In the genomic region with DNA sequence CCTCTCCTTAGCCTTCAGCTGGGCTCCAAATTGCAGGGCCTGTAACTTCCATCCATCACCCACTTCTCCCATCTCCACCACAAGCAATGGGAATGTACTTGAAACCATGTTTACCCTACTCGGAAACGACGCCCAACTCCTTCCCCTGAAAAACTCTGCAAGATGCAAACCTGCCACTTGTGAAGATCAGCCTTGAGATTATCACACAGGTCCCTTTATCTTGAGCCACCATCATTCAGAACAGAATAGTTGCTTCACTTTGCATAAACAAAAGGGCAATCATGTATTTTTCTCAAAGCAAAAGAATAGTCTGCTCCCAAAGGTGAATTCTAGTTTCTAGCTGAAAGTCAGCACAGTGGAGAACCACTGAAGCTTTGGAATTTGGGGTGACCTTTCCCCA, we compare ENCODE assay signal across 25 cellular contexts.
DNase-seq lines count a peak whose midpoint lies in the region; FAIRE-seq and TF ChIP-seq lines count a peak whose summit lies in the region.
"Had no signal": no experiment of that assay in that cellular context is flagged by ENCODE, and none has a peak within 500 bp of the region (broad histone marks: within the 10 kb centered on the region; RNA-seq: fewer than 3 reads in every experiment).

No MANE protein-coding gene starts in this region.

- H2AK5ac ChIP-seq in H1 (ENCODE audit: low read depth, low read length): no peak overlapping the region

- H3K56ac ChIP-seq in H1 (replicated peaks; ENCODE audit: insufficient read length, low read depth, low read length): no peak overlapping the region

- CTCF ChIA-PET in H1 (lab: Charles Lee; ENCODE audit: partially characterized antibody): interaction anchor here (0.7 to 5.3 kb wide), 10 partner anchors 12 to 183 kb away, joined by 3 to 36 read pairs (median 4); no protein-coding TSS in a partner anchor

- POLR2A ChIA-PET in H1 (lab: Charles Lee; ENCODE audit: partially characterized antibody): interaction anchor here (1.0 kb wide), 1 partner anchor 11 kb away, joined by 4 read pairs; no protein-coding TSS in a partner anchor

- no peaks in the 10 kb centered on the region for H3K79me2 ChIP-seq in H1 (ENCODE audit: control insufficient read depth in 1 of 2, insufficient read depth in 2 of 2, low read length in 2 of 2)

- no peak overlapping the region for H3K27ac Mint-ChIP-seq in T-helper 1 cell treated with Interleukin-12 subunit alpha and Interleukin-12 subunit beta and Interleukin-4 antibody, amounts not matched to agents 30 μg/mL and 1 μg/mL, for 36 hours
- H3K27ac Mint-ChIP-seq in T-helper 2 cell treated with Interferon-gamma antibody and Interleukin-4, amounts not matched to agents 5 μg/mL and 100 μg/mL, for 36 hours: peak overlapping the region; percentile 37
- H3K27ac Mint-ChIP-seq: CD14-positive monocyte; CD4-positive, alpha-beta T cell; HFFc6 had no signal

- H3K9me3 Mint-ChIP-seq in T-helper 1 cell treated with Interleukin-12 subunit alpha and Interleukin-12 subunit beta and Interleukin-4 antibody, amounts not matched to agents 30 μg/mL and 1 μg/mL, for 36 hours: peaks cover 15% of the 10 kb centered on the region
- H3K9me3 Mint-ChIP-seq in T-helper 2 cell treated with Interferon-gamma antibody and Interleukin-4, amounts not matched to agents 5 μg/mL and 100 μg/mL, for 36 hours: peaks cover 16% of the 10 kb centered on the region
- H3K9me3 Mint-ChIP-seq: CD4-positive, alpha-beta T cell; CD8-positive, alpha-beta memory T cell; HFFc6 had no signal

- peak; percentile 89 for FAIRE-seq in D721Med (lab: Jason Lieb, UNC)
- FAIRE-seq in H1 (lab: Jason Lieb, UNC): no peak
- FAIRE-seq: A549, G401.6, GM19239, H54 had no signal

- TF ChIP-seq CTCF in D721Med (IDR thresholded peaks at IDR 0.05; ENCODE audit: insufficient read depth, missing control alignments) (no peak), H1 (IDR thresholded peaks at IDR 0.05; ENCODE audit: control extremely low read depth in 1 of 3, insufficient read depth in 1 of 3, low read depth in 1 of 3, low read length in 3 of 3) (no peak)

- no peak overlapping the region for H2AFZ ChIP-seq in H1 (ENCODE audit: low read length)
- H2AFZ ChIP-seq: GM23248 had no signal

- H3K79me1 ChIP-seq in H1 (ENCODE audit: low read depth, low read length): no peaks in the 10 kb centered on the region

- H3K27me3 ChIP-seq in H1 (replicated peaks in 1 of 4; ENCODE audit: control insufficient read depth in 3 of 4, extremely low read depth in 1 of 4, insufficient read depth in 3 of 4, low read length in 3 of 4): no peaks in the 10 kb centered on the region
- H3K27me3 ChIP-seq: BE2C; BLaER1 treated with 17β-estradiol and CSF1 and Interleukin-3, amounts not matched to agents 10 nM and 100 nM had no signal

- peak overlapping the region; percentile 18 for H3K4me3 Mint-ChIP-seq in T-helper 1 cell treated with Interleukin-12 subunit alpha and Interleukin-12 subunit beta and Interleukin-4 antibody, amounts not matched to agents 30 μg/mL and 1 μg/mL, for 36 hours
- peak overlapping the region; percentile 47 for H3K4me3 Mint-ChIP-seq in T-helper 2 cell treated with Interferon-gamma antibody and Interleukin-4, amounts not matched to agents 5 μg/mL and 100 μg/mL, for 36 hours
- H3K4me3 Mint-ChIP-seq: CD14-positive monocyte; CD4-positive, alpha-beta T cell; HFFc6 had no signal

- 95% methylated on average over 3 of the region's 3 CpGs; no CpG with 5 or more reads in 1 of the 2 experiments for WGBS in H1 (ENCODE audit: extremely low coverage in 1 of 2, insufficient coverage in 1 of 2, insufficient read length in 1 of 2, insufficient replicate concordance in 2 of 2, low coverage in 1 of 2, low lambda C conversion rate in 2 of 2, missing lambda C conversion rate in 1 of 2), 2 experiments

- H2BK120ac ChIP-seq in H1 (replicated peaks; ENCODE audit: low read depth, low read length): no peak overlapping the region

- no peak overlapping the region for H2BK12ac ChIP-seq in H1 (ENCODE audit: low read depth, low read length)

- no peak for TF ChIP-seq RAD21 in H1 (IDR thresholded peaks at IDR 0.05 in 1 of 2, conservative IDR thresholded peaks at IDR 0.05 in 1 of 2; ENCODE audit: low read depth in 2 of 2, low read length in 2 of 2)

- no peak for TF ChIP-seq EP300 in H1 (IDR thresholded peaks at IDR 0.05; ENCODE audit: borderline replicate concordance in 1 of 2, low read depth in 2 of 2, low read length in 2 of 2)

- peaks cover 0 to 8% of the 10 kb centered on the region in 2 experiments; a peak in 1 of 4 replicates for H3K9me3 ChIP-seq in H1 (ENCODE audit: insufficient read depth in 2 of 2, low read depth in 1 of 2, low read length in 1 of 2)
- H3K9me3 ChIP-seq: A549, BE2C, HAP-1 had no signal

- H3K4ac ChIP-seq in H1 (replicated peaks; ENCODE audit: insufficient read length, low read depth, low read length): no peak overlapping the region

- H3K4me1 ChIP-seq in H1 (replicated peaks in 1 of 4; ENCODE audit: control insufficient read depth in 3 of 4, insufficient read depth in 4 of 4, low read length in 3 of 4): peaks cover 3 to 6% (median 4%) of the 10 kb centered on the region in 4 experiments; a peak in 4 of 7 replicates
- H3K4me1 ChIP-seq: BE2C had no signal

- H2BK15ac ChIP-seq in H1 (ENCODE audit: low read length): 0 out of 2 replicates have a peak overlapping the region, but pooled peaks have one; percentile 4

- H4K20me1 ChIP-seq in H1 (replicated peaks in 1 of 2; ENCODE audit: control insufficient read depth in 1 of 2, insufficient read depth in 2 of 2, low read length in 2 of 2): no peaks in the 10 kb centered on the region
- H4K20me1 ChIP-seq: BLaER1 treated with 17β-estradiol and CSF1 and Interleukin-3, amounts not matched to agents 10 nM and 100 nM had no signal

- H4K5ac ChIP-seq in H1 (ENCODE audit: insufficient read length, low read depth, low read length): no peak overlapping the region

- H3K23ac ChIP-seq in H1 (ENCODE audit: insufficient read length): no peak overlapping the region

- no peak overlapping the region for H3K9ac ChIP-seq in H1 (replicated peaks in 1 of 4; ENCODE audit: extremely low read depth in 1 of 4, low read depth in 3 of 4, low read length in 3 of 4)
- H3K9ac ChIP-seq: BLaER1 treated with 17β-estradiol and CSF1 and Interleukin-3, amounts not matched to agents 10 nM and 100 nM; GM23248 had no signal

- no peak overlapping the region for H3K4me3 ChIP-seq in H1 (ENCODE audit: extremely low read depth in 1 of 4, insufficient read depth in 2 of 4, low read depth in 3 of 4, low read length in 4 of 4)
- H3K4me3 ChIP-seq: A549; BLaER1 treated with 17β-estradiol and CSF1 and Interleukin-3, amounts not matched to agents 10 nM and 100 nM; GM23248; HAP-1 had no signal

- peaks cover 37% of the 10 kb centered on the region for H3K4me1 Mint-ChIP-seq in T-helper 1 cell treated with Interleukin-12 subunit alpha and Interleukin-12 subunit beta and Interleukin-4 antibody, amounts not matched to agents 30 μg/mL and 1 μg/mL, for 36 hours (ENCODE audit: low read depth)
- H3K4me1 Mint-ChIP-seq in T-helper 2 cell treated with Interferon-gamma antibody and Interleukin-4, amounts not matched to agents 5 μg/mL and 100 μg/mL, for 36 hours (ENCODE audit: low read depth): peaks cover 52% of the 10 kb centered on the region
- H3K4me1 Mint-ChIP-seq: CD8-positive, alpha-beta memory T cell had no signal

- no peak for DNase-seq in T-helper 1 cell
- DNase-seq in D721Med (ENCODE audit: insufficient read length, low spot score): no peak
- DNase-seq in T-helper 2 cell treated with Interferon-gamma antibody and Interleukin-4, amounts not matched to agents 5 μg/mL and 100 μg/mL, for 36 hours (ENCODE audit: low spot score): no peak
- no peak for DNase-seq in H1 (ENCODE audit: low read depth in 1 of 2, low spot score in 2 of 2)
- no peak for DNase-seq in SKM-1 (lab: John Stamatoyannopoulos, UW; ENCODE audit: unreplicated experiment)
- no peak for DNase-seq in NCI-H2081 (lab: John Stamatoyannopoulos, UW)
- DNase-seq: 8988T; ACHN; AML-193; BE2C; Calu3; CD4-positive, alpha-beta T cell; CD8-positive, alpha-beta memory T cell; DMS153; DND-41; GM23248; HFFc6 had no signal

- H3K23me2 ChIP-seq in H1 (ENCODE audit: low read depth, low read length): no peaks in the 10 kb centered on the region

- H3K36me3 Mint-ChIP-seq in T-helper 1 cell treated with Interleukin-12 subunit alpha and Interleukin-12 subunit beta and Interleukin-4 antibody, amounts not matched to agents 30 μg/mL and 1 μg/mL, for 36 hours (ENCODE audit: low read depth): peaks cover 5% of the 10 kb centered on the region
- H3K36me3 Mint-ChIP-seq in T-helper 2 cell treated with Interferon-gamma antibody and Interleukin-4, amounts not matched to agents 5 μg/mL and 100 μg/mL, for 36 hours (ENCODE audit: low read depth): peaks cover 7% of the 10 kb centered on the region
- H3K36me3 Mint-ChIP-seq: CD14-positive monocyte; CD8-positive, alpha-beta memory T cell had no signal

- no peak for TF ChIP-seq POLR2A in H1 (IDR thresholded peaks at IDR 0.05; ENCODE audit: control extremely low read depth in 1 of 2, low read depth in 2 of 2, low read length in 2 of 2)

- no peak overlapping the region for H3K4me2 ChIP-seq in H1 (ENCODE audit: insufficient read depth in 1 of 2, low read depth in 2 of 2, low read length in 2 of 2)

- no peak overlapping the region for H2BK5ac ChIP-seq in H1 (ENCODE audit: low read depth, low read length)

- no peak overlapping the region for H3K14ac ChIP-seq in H1 (ENCODE audit: insufficient read length)

- no peak overlapping the region for H3K18ac ChIP-seq in H1 (ENCODE audit: extremely low read depth, low read length)

- H4K8ac ChIP-seq in H1 (ENCODE audit: extremely low read depth, insufficient read depth, low read length): no peak overlapping the region

- no peaks in the 10 kb centered on the region for H3K27me3 Mint-ChIP-seq in T-helper 1 cell treated with Interleukin-12 subunit alpha and Interleukin-12 subunit beta and Interleukin-4 antibody, amounts not matched to agents 30 μg/mL and 1 μg/mL, for 36 hours (ENCODE audit: low read depth)
- H3K27me3 Mint-ChIP-seq in T-helper 2 cell treated with Interferon-gamma antibody and Interleukin-4, amounts not matched to agents 5 μg/mL and 100 μg/mL, for 36 hours (ENCODE audit: low read depth): no peaks in the 10 kb centered on the region
- H3K27me3 Mint-ChIP-seq: CD4-positive, alpha-beta T cell had no signal

- no peaks in the 10 kb centered on the region for H3K36me3 ChIP-seq in H1 (ENCODE audit: control insufficient read depth in 2 of 4, insufficient read depth in 4 of 4, low read length in 3 of 4)
- H3K36me3 ChIP-seq: BE2C; BLaER1 treated with 17β-estradiol and CSF1 and Interleukin-3, amounts not matched to agents 10 nM and 100 nM; HAP-1 had no signal

- no peak overlapping the region for H3K27ac ChIP-seq in H1 (ENCODE audit: low read depth, low read length)
- H3K27ac ChIP-seq: A549; BLaER1 treated with 17β-estradiol and CSF1 and Interleukin-3, amounts not matched to agents 10 nM and 100 nM; GM23248 had no signal

- no peak overlapping the region for H2BK20ac ChIP-seq in H1 (ENCODE audit: low read length)

- no peak overlapping the region for H4K91ac ChIP-seq in H1 (replicated peaks; ENCODE audit: insufficient read length, low read length)
